ENCODE assay signal across 21 cellular contexts in the genomic region with DNA sequence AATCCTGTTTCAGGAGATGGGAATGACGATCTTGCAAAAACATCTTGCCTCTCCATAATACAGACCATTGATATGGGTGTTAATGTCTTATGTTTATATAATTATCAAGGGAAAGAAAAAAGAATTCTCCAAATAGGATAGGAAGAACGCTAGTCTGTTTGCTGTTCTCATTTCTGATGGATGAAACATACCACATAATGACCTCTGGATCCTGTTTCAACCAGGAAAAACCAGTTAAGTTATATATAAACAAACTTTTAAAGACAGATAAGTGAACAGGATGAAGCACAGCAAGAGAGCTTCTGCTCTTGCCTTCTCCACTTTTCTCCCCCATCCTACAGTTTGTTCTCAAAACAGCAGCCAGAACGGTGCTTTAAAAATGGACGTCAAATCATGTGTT. TPM values are rescaled to one million over a fixed set of nuclear protein-coding genes. Genes with fewer than 3 reads are reported as not detected.
A peak's percentile ranks its signal among the peaks of the same experiment; 100 is the strongest.
DNase-seq lines count a peak whose midpoint lies in the region; ATAC-seq and TF ChIP-seq lines count a peak whose summit lies in the region.
"Had no signal": no experiment of that assay in that cellular context is flagged by ENCODE, and none has a peak within 500 bp of the region (broad histone marks: within the 10 kb centered on the region; RNA-seq: fewer than 3 reads in every experiment).

No MANE protein-coding gene starts in this region.

- WGBS in adrenal gland, 4 donors, result 61 to 79% (median 64%) methylated on average over 3 to 4 of the region's 4 CpGs

- peak overlapping the region; percentile 37 for H3K27ac Mint-ChIP-seq in stimulated activated naive B cell treated with anti-CD40 and anti-IgM and Interleukin-4, amounts not matched to agents 10 μg/mL and 1 μg/mL and 100 μg/mL, for 72 hours
- no peak overlapping the region for H3K27ac Mint-ChIP-seq in immature natural killer cell
- H3K27ac Mint-ChIP-seq: activated CD4-positive, alpha-beta T cell treated with anti-CD3 and anti-CD28 coated beads for 36 hours; B cell; brain had no signal

- H3K27ac ChIP-seq in brain microvascular endothelial cell (no peak overlapping the region), adrenal gland (no peak overlapping the region)
- H3K27ac ChIP-seq: psoas muscle, upper lobe of right lung had no signal

- no peaks in the 10 kb centered on the region for H3K4me1 ChIP-seq in adrenal gland (replicated peaks in 1 of 2)
- H3K4me1 ChIP-seq: upper lobe of right lung had no signal

- in situ Hi-C loops in brain microvascular endothelial cell (cut with HindIII; ENCODE audit: low pct_ligation_motif_present, low sequenced_read_pairs), result no loop called here

- peak; percentile 18 for DNase-seq in HT-29 (ENCODE audit: low spot score)
- DNase-seq in brain microvascular endothelial cell, result peak; percentile 25
- DNase-seq in iris pigment epithelial cell (ENCODE audit: low read depth), result peak; percentile 81
- DNase-seq in stimulated activated naive B cell treated with anti-CD40 and anti-IgM and Interleukin-4, amounts not matched to agents 10 μg/mL and 1 μg/mL and 100 μg/mL, for 72 hours, result no peak
- no peak for DNase-seq in NCI-H524 treated with DMSO at 0.1 percent for 48 hours (lab: John Stamatoyannopoulos, UW)
- DNase-seq in immature natural killer cell, result no peak
- DNase-seq in adrenal gland, result no peak
- DNase-seq: activated CD4-positive, alpha-beta T cell treated with anti-CD3 and anti-CD28 coated beads for 36 hours; Calu3; dermis blood vessel endothelial cell; left ventricle myocardium superior; NCI-H2171 treated with DMSO at 0.1 percent for 48 hours; NCI-H69; psoas muscle; Right ventricle myocardium superior; stimulated activated CD4-positive, alpha-beta T cell treated with anti-CD3 and anti-CD28 coated beads, Interleukin-4, amount 100 ng/mL, for 4 hours; upper lobe of right lung had no signal

- H3K36me3 ChIP-seq in brain microvascular endothelial cell (replicated peaks) (peaks cover 2% of the 10 kb centered on the region), adrenal gland (replicated peaks in 1 of 2) (peaks cover 0 to 3% of the 10 kb centered on the region in 2 donors)

- H3K27me3 ChIP-seq in brain microvascular endothelial cell (replicated peaks) (no peaks in the 10 kb centered on the region), adrenal gland (no peaks in the 10 kb centered on the region)
- H3K27me3 ChIP-seq: upper lobe of right lung had no signal

- H3K4me3 Mint-ChIP-seq in stimulated activated naive B cell treated with anti-CD40 and anti-IgM and Interleukin-4, amounts not matched to agents 10 μg/mL and 1 μg/mL and 100 μg/mL, for 72 hours, result no peak overlapping the region
- no peak overlapping the region for H3K4me3 Mint-ChIP-seq in immature natural killer cell
- H3K4me3 Mint-ChIP-seq: activated CD4-positive, alpha-beta T cell treated with anti-CD3 and anti-CD28 coated beads for 36 hours; B cell; brain; neural crest cell had no signal

- H3K4me1 Mint-ChIP-seq in stimulated activated naive B cell treated with anti-CD40 and anti-IgM and Interleukin-4, amounts not matched to agents 10 μg/mL and 1 μg/mL and 100 μg/mL, for 72 hours, result no peaks in the 10 kb centered on the region
- no peaks in the 10 kb centered on the region for H3K4me1 Mint-ChIP-seq in immature natural killer cell
- H3K4me1 Mint-ChIP-seq: activated CD4-positive, alpha-beta T cell treated with anti-CD3 and anti-CD28 coated beads for 36 hours; B cell; neural crest cell had no signal

- no peak for ATAC-seq in stimulated activated naive B cell treated with anti-CD40 and anti-IgM and Interleukin-4, amounts not matched to agents 10 μg/mL and 1 μg/mL and 100 μg/mL, for 72 hours (replicated peaks)
- ATAC-seq: activated CD4-positive, alpha-beta T cell treated with anti-CD3 and anti-CD28 coated beads for 36 hours; activated naive CD4-positive, alpha-beta T cell treated with anti-CD3 and anti-CD28 coated beads, Interleukin-2, amount 50 U/mL, for 72 hours; left ventricle myocardium superior; psoas muscle; upper lobe of right lung had no signal

- TF ChIP-seq POLR2A in adrenal gland (IDR thresholded peaks at IDR 0.05), result no peak

- TF ChIP-seq CTCF in brain microvascular endothelial cell (IDR thresholded peaks at IDR 0.05; ENCODE audit: low read depth, low read length, missing control alignments) (no peak), adrenal gland (IDR thresholded peaks at IDR 0.05) (no peak)

- H3K4me3 ChIP-seq in brain microvascular endothelial cell (ENCODE audit: low read depth, low read length) (no peak overlapping the region), adrenal gland (no peak overlapping the region)
- H3K4me3 ChIP-seq: psoas muscle, upper lobe of right lung had no signal

- H3K27me3 Mint-ChIP-seq in stimulated activated naive B cell treated with anti-CD40 and anti-IgM and Interleukin-4, amounts not matched to agents 10 μg/mL and 1 μg/mL and 100 μg/mL, for 72 hours, result no peaks in the 10 kb centered on the region
- H3K27me3 Mint-ChIP-seq in immature natural killer cell (ENCODE audit: low read depth in 3 of 3), result no peaks in the 10 kb centered on the region
- H3K27me3 Mint-ChIP-seq: activated CD4-positive, alpha-beta T cell treated with anti-CD3 and anti-CD28 coated beads for 36 hours; B cell; brain had no signal

- intact Hi-C loops in adrenal gland (cut with DNase I), result no loop called here

- no peaks in the 10 kb centered on the region for H3K9me3 ChIP-seq in adrenal gland (replicated peaks in 1 of 3)
- H3K9me3 ChIP-seq: psoas muscle, upper lobe of right lung had no signal

- peaks cover 11 to 19% of the 10 kb centered on the region in 2 donors for H3K36me3 Mint-ChIP-seq in stimulated activated naive B cell treated with anti-CD40 and anti-IgM and Interleukin-4, amounts not matched to agents 10 μg/mL and 1 μg/mL and 100 μg/mL, for 72 hours
- H3K36me3 Mint-ChIP-seq in immature natural killer cell, result peaks cover 0 to 22% (median 6%) of the 10 kb centered on the region in 3 donors
- H3K36me3 Mint-ChIP-seq: activated naive CD4-positive, alpha-beta T cell treated with anti-CD3 and anti-CD28 coated beads, Interleukin-2, amount 50 U/mL, for 72 hours; brain had no signal

- H3K9me3 Mint-ChIP-seq in stimulated activated naive B cell treated with anti-CD40 and anti-IgM and Interleukin-4, amounts not matched to agents 10 μg/mL and 1 μg/mL and 100 μg/mL, for 72 hours, result no peaks in the 10 kb centered on the region
- H3K9me3 Mint-ChIP-seq in immature natural killer cell, result no peaks in the 10 kb centered on the region
- H3K9me3 Mint-ChIP-seq: activated naive CD4-positive, alpha-beta T cell treated with anti-CD3 and anti-CD28 coated beads, Interleukin-2, amount 50 U/mL, for 72 hours; brain; neural crest cell had no signal

RNA-seq across cellular contexts. Expression of a gene that starts 27.8 kb away (rescaled TPM):
- total RNA-seq in HT-29 (2014; rRNA removed; shearing (Covaris generic)), result 13.1 and 21.5 TPM in 2 replicates
- polyA plus RNA-seq in immature natural killer cell (10 to 100 TPM; 11.2 to 16.6 (median 16.1) TPM), adrenal gland (10 to 100 TPM; 37.4 to 63.7 (median 54.2) TPM)
- total RNA-seq in adrenal gland, result 100 to 1,000 TPM in 1 of 8 donors, 10 to 100 TPM in 7; 51.1 to 144 (median 70.1) TPM

RNA-seq across cellular contexts. Expression of a gene that starts 28.0 kb away (rescaled TPM):
- 0.31 and 0.39 TPM in 2 replicates for total RNA-seq in HT-29 (2014; rRNA removed; shearing (Covaris generic))
- polyA plus RNA-seq in immature natural killer cell, result 1 to 10 TPM in 2 of 3 donors, under 1 TPM in 1; 0.91 to 3.6 (median 1.6) TPM
- total RNA-seq in adrenal gland, result 10 to 100 TPM in 6 of 8 donors, 1 to 10 TPM in 2; 7.2 to 25.2 (median 12.8) TPM
- polyA plus RNA-seq in adrenal gland, result 10 to 100 TPM in 1 of 3 donors, 1 to 10 TPM in 2; 4.1 to 11.1 (median 5.2) TPM

RNA-seq across cellular contexts. Expression of a gene that starts 41.2 kb away (rescaled TPM):
- 11.3 and 11.4 TPM in 2 replicates for total RNA-seq in HT-29 (2014; rRNA removed; shearing (Covaris generic))
- polyA plus RNA-seq in immature natural killer cell (1 to 10 TPM; 3.2 to 9.1 (median 3.2) TPM), adrenal gland (10 to 100 TPM in 1 of 3 donors, 1 to 10 TPM in 2; 6.5 to 14.9 (median 9.5) TPM)
- total RNA-seq in adrenal gland, result 10 to 100 TPM in 7 of 8 donors, 1 to 10 TPM in 1; 9.8 to 18.5 (median 14.7) TPM

RNA-seq across cellular contexts. Expression of a gene that starts 41.3 kb away (rescaled TPM):
- total RNA-seq in HT-29 (2014; rRNA removed; shearing (Covaris generic)), result 0.05 and 0.50 TPM in 2 replicates
- polyA plus RNA-seq in immature natural killer cell, result 1 to 10 TPM; 1.6 to 4.0 (median 3.4) TPM
- total RNA-seq in adrenal gland, result 10 to 100 TPM in 1 of 8 donors, 1 to 10 TPM in 7; 1.4 to 29.3 (median 3.3) TPM
- 10 to 100 TPM in 1 of 3 donors, 1 to 10 TPM in 2; 4.8 to 13.4 (median 7.9) TPM for polyA plus RNA-seq in adrenal gland

Comparison
In these comparisons a context has a peak if more than half of its experiments do, and no peak if none do; other contexts are left out.
1. DNase-seq: peak in HT-29 (single experiment), brain microvascular endothelial cell (single experiment) and iris pigment epithelial cell (single experiment); none in stimulated activated naive B cell treated with anti-CD40 and anti-IgM and Interleukin-4, amounts not matched to agents 10 μg/mL and 1 μg/mL and 100 μg/mL, for 72 hours (single experiment), NCI-H524 treated with DMSO at 0.1 percent for 48 hours (single experiment), immature natural killer cell (0 of 3) and adrenal gland (0 of 7).